ENCODE assay signal across 1 cellular context in genomic region chr9:125297917-125298316, GRCh38.
TF ChIP-seq lines count a peak whose summit lies in the region.

No MANE protein-coding gene starts in this region.

TF ChIP-seq in HepG2, 621 proteins besides CTCF, POLR2A, EP300 and RAD21:
- 0 out of 2 replicates have a peak, but pooled peaks have one; percentile 27 for TF ChIP-seq ZNF274 (CRISPR knock-in tag; IDR thresholded peaks at IDR 0.05)
- no peak for TF ChIP-seq ZBTB40 (IDR thresholded peaks at IDR 0.05)
- TF ChIP-seq ZBTB40 (CRISPR knock-in tag; IDR thresholded peaks at IDR 0.05), result no peak
